In genomic region chr3:182699550-182700170, GRCh38 we compare ENCODE assay signal across 27 cellular contexts.
"Had no signal": no experiment of that assay in that cellular context is flagged by ENCODE, and none has a peak within 500 bp of the region (broad histone marks: within the 10 kb centered on the region; RNA-seq: fewer than 3 reads in every experiment).

No MANE protein-coding gene starts in this region.

- ATAC-seq: natural killer cell; psoas muscle; right cardiac atrium; right lobe of liver; stimulated activated memory B cell treated with anti-CD40 and anti-IgM and Interleukin-4, amounts not matched to agents 10 μg/mL and 1 μg/mL and 100 μg/mL, for 72 hours; stimulated activated naive CD8-positive, alpha-beta T cell treated with anti-CD3 and anti-CD28 coated beads, Interleukin-15, amount 100 ng/mL, for 72 hours; stimulated activated naive CD8-positive, alpha-beta T cell treated with anti-CD3 and anti-CD28 coated beads, Interleukin-15, Interleukin-2, amounts not matched to agents 100 U/mL and 50 U/mL, for 24 hours; upper lobe of right lung had no signal

- H3K79me2 ChIP-seq: parathyroid adenoma had no signal

- H3K9ac ChIP-seq: neural progenitor cell, parathyroid adenoma had no signal

- H3K4me2 ChIP-seq: neural progenitor cell had no signal

- DNase-seq: natural killer cell; occipital lobe; ovary; posterior cingulate gyrus; psoas muscle; right cardiac atrium; right lobe of liver; sigmoid colon; small intestine; stimulated activated CD4-positive, alpha-beta T cell treated with anti-CD3 and anti-CD28 coated beads, Interleukin-12 subunit alpha, Interleukin-12 subunit beta, amount 100 ng/mL, for 4 hours; stimulated activated CD4-positive, alpha-beta T cell treated with anti-CD3 and anti-CD28 coated beads, Interleukin-1b, Interleukin-23, amount 100 ng/mL, for 48 hours; stimulated activated CD4-positive, alpha-beta T cell treated with anti-CD3 and anti-CD28 coated beads, Interleukin-4, amount 100 ng/mL, for 1 hour; stimulated activated CD4-positive, alpha-beta T cell treated with anti-CD3 and anti-CD28 coated beads, Interleukin-4, amount 100 ng/mL, for 4 hours; stimulated activated CD8-positive, alpha-beta memory T cell treated with anti-CD3 and anti-CD28 coated beads, Interleukin-4, amount 100 ng/mL, for 48 hours; stimulated activated naive CD4-positive, alpha-beta T cell; stimulated activated naive CD8-positive, alpha-beta T cell treated with anti-CD3 and anti-CD28 coated beads, Interleukin-15, amount 100 ng/mL, for 72 hours; stimulated activated naive CD8-positive, alpha-beta T cell treated with anti-CD3 and anti-CD28 coated beads, Interleukin-15, Interleukin-2, amounts not matched to agents 100 U/mL and 50 U/mL, for 24 hours; substantia nigra; testis; tibial artery; transverse colon; upper lobe of right lung; uterus had no signal

- FAIRE-seq: small intestine had no signal

- H3K36me3 ChIP-seq: neural progenitor cell, ovary, right lobe of liver, sigmoid colon, suprapubic skin, tibial artery, transverse colon, upper lobe of right lung, uterus had no signal

- H2AFZ ChIP-seq: neural progenitor cell, parathyroid adenoma had no signal

- H3K4me3 ChIP-seq: neural progenitor cell, ovary, psoas muscle, right lobe of liver, sigmoid colon, suprapubic skin, testis, tibial artery, transverse colon, upper lobe of right lung, uterus had no signal

- H3K27ac ChIP-seq: neural progenitor cell, ovary, parathyroid adenoma, psoas muscle, right lobe of liver, sigmoid colon, suprapubic skin, testis, tibial artery, transverse colon, upper lobe of right lung, uterus had no signal

- H3K9me3 ChIP-seq: ovary, psoas muscle, right lobe of liver, sigmoid colon, suprapubic skin, testis, tibial artery, transverse colon, upper lobe of right lung, uterus had no signal

- H3K4me1 ChIP-seq: parathyroid adenoma, psoas muscle, sigmoid colon, suprapubic skin, testis, tibial artery, transverse colon, upper lobe of right lung, uterus had no signal

- H3K27me3 ChIP-seq: neural progenitor cell, ovary, right lobe of liver, sigmoid colon, testis, transverse colon, uterus had no signal
